Comparison of ENCODE assay signal across 2 cellular contexts in the genomic region with DNA sequence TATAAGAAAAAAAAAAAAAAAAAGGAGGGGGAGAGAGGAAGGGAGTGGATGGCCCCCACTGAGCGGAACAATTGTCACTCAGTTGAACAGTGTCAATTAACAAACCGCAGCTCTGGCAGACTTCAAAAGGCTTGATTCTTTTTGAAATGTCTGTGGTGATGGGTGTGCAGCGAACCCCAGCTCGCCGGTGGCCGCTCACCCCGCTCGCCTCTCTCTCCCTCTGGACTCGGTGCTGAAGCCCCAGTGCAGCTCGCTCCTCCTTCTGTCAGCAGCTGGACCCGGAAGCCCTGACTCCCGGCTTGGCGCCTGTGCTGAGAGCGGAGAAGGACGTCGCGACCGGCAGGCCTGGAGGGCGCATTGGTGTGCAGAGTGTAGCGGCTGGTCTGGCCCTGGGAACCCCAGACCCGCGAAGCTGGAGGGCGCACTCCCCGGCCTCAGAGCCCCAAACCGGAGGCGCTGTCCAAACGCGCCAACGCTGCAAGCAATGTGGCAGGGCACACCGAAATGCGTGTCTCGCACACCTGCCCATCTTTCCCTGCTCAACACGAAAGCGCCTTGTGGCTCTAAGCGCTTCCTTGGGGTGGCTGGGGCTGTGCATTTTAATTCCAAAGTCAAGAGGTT.
TF ChIP-seq lines count a peak whose summit lies in the region.

No MANE protein-coding gene starts in this region.

TF ChIP-seq in SK-N-SH, 30 proteins besides CTCF, POLR2A, EP300 and RAD21:
- TF ChIP-seq, protein P1, sequence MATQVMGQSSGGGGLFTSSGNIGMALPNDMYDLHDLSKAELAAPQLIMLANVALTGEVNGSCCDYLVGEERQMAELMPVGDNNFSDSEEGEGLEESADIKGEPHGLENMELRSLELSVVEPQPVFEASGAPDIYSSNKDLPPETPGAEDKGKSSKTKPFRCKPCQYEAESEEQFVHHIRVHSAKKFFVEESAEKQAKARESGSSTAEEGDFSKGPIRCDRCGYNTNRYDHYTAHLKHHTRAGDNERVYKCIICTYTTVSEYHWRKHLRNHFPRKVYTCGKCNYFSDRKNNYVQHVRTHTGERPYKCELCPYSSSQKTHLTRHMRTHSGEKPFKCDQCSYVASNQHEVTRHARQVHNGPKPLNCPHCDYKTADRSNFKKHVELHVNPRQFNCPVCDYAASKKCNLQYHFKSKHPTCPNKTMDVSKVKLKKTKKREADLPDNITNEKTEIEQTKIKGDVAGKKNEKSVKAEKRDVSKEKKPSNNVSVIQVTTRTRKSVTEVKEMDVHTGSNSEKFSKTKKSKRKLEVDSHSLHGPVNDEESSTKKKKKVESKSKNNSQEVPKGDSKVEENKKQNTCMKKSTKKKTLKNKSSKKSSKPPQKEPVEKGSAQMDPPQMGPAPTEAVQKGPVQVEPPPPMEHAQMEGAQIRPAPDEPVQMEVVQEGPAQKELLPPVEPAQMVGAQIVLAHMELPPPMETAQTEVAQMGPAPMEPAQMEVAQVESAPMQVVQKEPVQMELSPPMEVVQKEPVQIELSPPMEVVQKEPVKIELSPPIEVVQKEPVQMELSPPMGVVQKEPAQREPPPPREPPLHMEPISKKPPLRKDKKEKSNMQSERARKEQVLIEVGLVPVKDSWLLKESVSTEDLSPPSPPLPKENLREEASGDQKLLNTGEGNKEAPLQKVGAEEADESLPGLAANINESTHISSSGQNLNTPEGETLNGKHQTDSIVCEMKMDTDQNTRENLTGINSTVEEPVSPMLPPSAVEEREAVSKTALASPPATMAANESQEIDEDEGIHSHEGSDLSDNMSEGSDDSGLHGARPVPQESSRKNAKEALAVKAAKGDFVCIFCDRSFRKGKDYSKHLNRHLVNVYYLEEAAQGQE (IDR thresholded peaks at IDR 0.05; ENCODE audit: low read depth, low read length): peak; percentile 70; the same call in 1 of the 2 replicates
- no peak for TF ChIP-seq MEF2A (IDR thresholded peaks at IDR 0.05; ENCODE audit: borderline replicate concordance, low read depth)

TF ChIP-seq in H1, 55 proteins besides CTCF, POLR2A, EP300 and RAD21:
- TF ChIP-seq EGR1 (IDR thresholded peaks at IDR 0.05; ENCODE audit: borderline replicate concordance, low read depth, low read length) (no peak), SAP30 (IDR thresholded peaks at IDR 0.05; ENCODE audit: insufficient read depth, insufficient replicate concordance, low read length) (peak; percentile 36), BRCA1 (IDR thresholded peaks at IDR 0.05; ENCODE audit: low read depth, low read length) (no peak), YY1 (IDR thresholded peaks at IDR 0.05; ENCODE audit: low read depth, low read length) (no peak), GTF2F1 (IDR thresholded peaks at IDR 0.05; ENCODE audit: borderline replicate concordance, low read depth, low read length) (no peak), CHD2 (IDR thresholded peaks at IDR 0.05; ENCODE audit: low read length) (no peak), RBBP5 (IDR thresholded peaks at IDR 0.05; ENCODE audit: borderline replicate concordance, low read depth, low read length) (no peak), TBP (IDR thresholded peaks at IDR 0.05; ENCODE audit: low read depth, low read length) (no peak), EZH2 (IDR thresholded peaks at IDR 0.05; ENCODE audit: low read depth, low read length, severe bottlenecking) (peak; percentile 15), BACH1 (IDR thresholded peaks at IDR 0.05; ENCODE audit: low read length) (no peak), CEBPB (IDR thresholded peaks at IDR 0.05; ENCODE audit: low read depth, low read length) (no peak), SUZ12 (IDR thresholded peaks at IDR 0.05; ENCODE audit: low read length) (peak; percentile 18; the same call in 1 of the 2 replicates), RNF2 (IDR thresholded peaks at IDR 0.05; ENCODE audit: borderline replicate concordance, low read depth, low read length, missing control alignments, poor library complexity, severe bottlenecking) (peak; percentile 1), KDM1A (IDR thresholded peaks at IDR 0.05; ENCODE audit: borderline replicate concordance, low read length) (no peak), CTBP2 (IDR thresholded peaks at IDR 0.05; ENCODE audit: borderline replicate concordance, insufficient read depth, insufficient read length, low read length) (peak; percentile 54), FOSL1 (IDR thresholded peaks at IDR 0.05; ENCODE audit: insufficient read depth, low read depth, low read length) (no peak), CBX5 (IDR thresholded peaks at IDR 0.05; ENCODE audit: low read depth, low read length) (no peak), POLR2AphosphoS5 (IDR thresholded peaks at IDR 0.05; ENCODE audit: low read depth, low read length) (no peak)
- TF ChIP-seq, protein P2, sequence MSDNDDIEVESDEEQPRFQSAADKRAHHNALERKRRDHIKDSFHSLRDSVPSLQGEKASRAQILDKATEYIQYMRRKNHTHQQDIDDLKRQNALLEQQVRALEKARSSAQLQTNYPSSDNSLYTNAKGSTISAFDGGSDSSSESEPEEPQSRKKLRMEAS (IDR thresholded peaks at IDR 0.05): peak; percentile 71; the same call in 1 of the 2 replicates
- TF ChIP-seq, protein P3, sequence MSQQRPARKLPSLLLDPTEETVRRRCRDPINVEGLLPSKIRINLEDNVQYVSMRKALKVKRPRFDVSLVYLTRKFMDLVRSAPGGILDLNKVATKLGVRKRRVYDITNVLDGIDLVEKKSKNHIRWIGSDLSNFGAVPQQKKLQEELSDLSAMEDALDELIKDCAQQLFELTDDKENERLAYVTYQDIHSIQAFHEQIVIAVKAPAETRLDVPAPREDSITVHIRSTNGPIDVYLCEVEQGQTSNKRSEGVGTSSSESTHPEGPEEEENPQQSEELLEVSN (IDR thresholded peaks at IDR 0.05): peak; percentile 38; the same call in 1 of the 2 replicates
TF ChIP-seq in H1: peak in this region for 7.
